ENCODE assay signal across 1 cellular context in genomic region chr18:23240609-23240930, GRCh38.
TF ChIP-seq lines count a peak whose summit lies in the region.

No MANE protein-coding gene starts in this region.

TF ChIP-seq in GM12878, 131 proteins besides CTCF, POLR2A, EP300 and RAD21:
- TF ChIP-seq, protein P1, sequence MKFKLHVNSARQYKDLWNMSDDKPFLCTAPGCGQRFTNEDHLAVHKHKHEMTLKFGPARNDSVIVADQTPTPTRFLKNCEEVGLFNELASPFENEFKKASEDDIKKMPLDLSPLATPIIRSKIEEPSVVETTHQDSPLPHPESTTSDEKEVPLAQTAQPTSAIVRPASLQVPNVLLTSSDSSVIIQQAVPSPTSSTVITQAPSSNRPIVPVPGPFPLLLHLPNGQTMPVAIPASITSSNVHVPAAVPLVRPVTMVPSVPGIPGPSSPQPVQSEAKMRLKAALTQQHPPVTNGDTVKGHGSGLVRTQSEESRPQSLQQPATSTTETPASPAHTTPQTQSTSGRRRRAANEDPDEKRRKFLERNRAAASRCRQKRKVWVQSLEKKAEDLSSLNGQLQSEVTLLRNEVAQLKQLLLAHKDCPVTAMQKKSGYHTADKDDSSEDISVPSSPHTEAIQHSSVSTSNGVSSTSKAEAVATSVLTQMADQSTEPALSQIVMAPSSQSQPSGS (IDR thresholded peaks at IDR 0.05; ENCODE audit: low read length), result no peak
- TF ChIP-seq CEBPB (IDR thresholded peaks at IDR 0.05; ENCODE audit: borderline replicate concordance in 1 of 2, low read depth in 2 of 2, low read length in 2 of 2), result no peak
- no peak for TF ChIP-seq ASH2L (IDR thresholded peaks at IDR 0.05; ENCODE audit: borderline replicate concordance, low read depth)
